Comparison of ENCODE assay signal across 8 cellular contexts in the genomic region with DNA sequence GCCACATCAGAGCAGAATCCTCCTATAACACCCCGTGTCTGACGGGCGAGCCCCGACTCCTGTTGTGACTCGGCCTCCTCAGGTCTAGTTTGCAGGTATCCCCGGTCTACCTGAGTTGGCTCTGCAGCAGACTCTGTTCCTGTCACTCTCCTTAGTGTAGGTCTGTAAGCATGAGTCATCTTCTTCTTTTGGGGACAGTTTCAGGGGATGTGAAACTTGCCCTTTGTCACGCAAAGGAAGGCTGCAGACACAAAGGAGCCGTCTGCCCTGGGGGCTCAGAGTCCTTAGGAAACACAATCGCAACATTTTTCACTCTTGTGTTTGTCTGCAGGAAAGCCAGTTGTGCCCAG.
DNase-seq lines count a peak whose midpoint lies in the region; ATAC-seq and TF ChIP-seq lines count a peak whose summit lies in the region.

No MANE protein-coding gene starts in this region.

- H3K9me3 Mint-ChIP-seq in activated T-cell treated with anti-CD3 and anti-CD28 coated beads, Interleukin-2, amount 50 U/mL, for 72 hours = no peaks in the 10 kb centered on the region

- in situ Hi-C loops in GM23248 (cut with MboI) = no loop called here

- intact Hi-C loops in psoas muscle (cut with DNase I) (no loop called here), aorta (cut with DNase I) (no loop called here)

- H3K36me3 ChIP-seq in psoas muscle (ENCODE audit: insufficient read depth in 1 of 2, low read depth in 1 of 2) (peaks cover 8 to 93% of the 10 kb centered on the region in 2 donors), aorta (ENCODE audit: control insufficient read depth in 1 of 2, insufficient read depth in 2 of 2, low read length in 1 of 2) (no peaks in the 10 kb centered on the region), GM23248 (ENCODE audit: low read depth) (peaks cover 91% of the 10 kb centered on the region)

- H3K27ac ChIP-seq in psoas muscle (peak overlapping the region; percentile 65), aorta (ENCODE audit: low read depth in 1 of 2, low read length in 2 of 2) (no peak overlapping the region), GM23248 (no peak overlapping the region; the same call in 1 of the 2 replicates)

- no peaks in the 10 kb centered on the region for H3K9me3 ChIP-seq in psoas muscle
- H3K9me3 ChIP-seq in aorta (ENCODE audit: control insufficient read depth, low read length) = no peaks in the 10 kb centered on the region
- H3K9me3 ChIP-seq in GM23248 (ENCODE audit: low read depth) = no peaks in the 10 kb centered on the region

- H3K4me3 ChIP-seq in psoas muscle = no peak overlapping the region
- H3K4me3 ChIP-seq in aorta (ENCODE audit: low read length in 2 of 2) = no peak overlapping the region
- H3K4me3 ChIP-seq in GM23248 = no peak overlapping the region

- H3K79me2 ChIP-seq in GM23248 (ENCODE audit: insufficient read depth) = peaks cover 100% of the 10 kb centered on the region

- H4K20me1 ChIP-seq in GM23248 (ENCODE audit: insufficient read depth) = peaks cover 26% of the 10 kb centered on the region

- no peak for TF ChIP-seq CTCF in psoas muscle (IDR thresholded peaks at IDR 0.05)

- ATAC-seq in GM21528 (IDR thresholded peaks at IDR 0.05; ENCODE audit: low FRiP score, unreplicated experiment) (peak; percentile 92), HG03571 (IDR thresholded peaks at IDR 0.05; ENCODE audit: unreplicated experiment) (peak; percentile 86), psoas muscle (peak in 3 of 4 donors; percentile 16 to 43 (median 22)), aorta (ENCODE audit: low FRiP score) (no peak)
- ATAC-seq in activated T-cell treated with anti-CD3 and anti-CD28 coated beads, Interleukin-2, amount 50 U/mL, for 72 hours (replicated peaks in 1 of 2) = peak; percentile 92

- no peaks in the 10 kb centered on the region for H3K27me3 Mint-ChIP-seq in activated T-cell treated with anti-CD3 and anti-CD28 coated beads, Interleukin-2, amount 50 U/mL, for 72 hours (ENCODE audit: low read depth)

- peak overlapping the region; percentile 73 for H3K27ac Mint-ChIP-seq in activated T-cell treated with anti-CD3 and anti-CD28 coated beads, Interleukin-2, amount 50 U/mL, for 72 hours

- no peak overlapping the region for H2AFZ ChIP-seq in GM23248

- H3K4me1 Mint-ChIP-seq in activated T-cell treated with anti-CD3 and anti-CD28 coated beads, Interleukin-2, amount 50 U/mL, for 72 hours (ENCODE audit: low read depth) = peaks cover 70% of the 10 kb centered on the region

- H3K4me1 ChIP-seq in psoas muscle (peaks cover 21% of the 10 kb centered on the region), aorta (ENCODE audit: control insufficient read depth in 1 of 2, insufficient read depth in 2 of 2, low read length in 2 of 2) (no peaks in the 10 kb centered on the region), GM23248 (ENCODE audit: insufficient read depth) (peaks cover 47% of the 10 kb centered on the region)

- peaks cover 17 to 20% of the 10 kb centered on the region in 2 donors for H3K36me3 Mint-ChIP-seq in activated T-cell treated with anti-CD3 and anti-CD28 coated beads, Interleukin-2, amount 50 U/mL, for 72 hours (ENCODE audit: insufficient read depth in 2 of 2)

- no peaks in the 10 kb centered on the region for H3K9me2 ChIP-seq in GM23248 (ENCODE audit: insufficient read depth)

- no peak overlapping the region for H3K4me2 ChIP-seq in GM23248 (ENCODE audit: unreplicated experiment)

- H3K27me3 ChIP-seq in psoas muscle (ENCODE audit: insufficient read depth in 3 of 3, low read length in 2 of 3) (no peaks in the 10 kb centered on the region), aorta (ENCODE audit: control insufficient read depth in 1 of 2, insufficient read depth in 2 of 2, low read length in 1 of 2) (no peaks in the 10 kb centered on the region), GM23248 (replicated peaks; ENCODE audit: insufficient read depth) (no peaks in the 10 kb centered on the region)

- H3F3A ChIP-seq in GM23248 (ENCODE audit: insufficient read depth) = peaks cover 90% of the 10 kb centered on the region

- no peak overlapping the region for H3K9ac ChIP-seq in GM23248

- 71 to 87% (median 76%) methylated on average over 9 of the region's 9 CpGs for WGBS in psoas muscle, 3 donors
- 70 to 73% methylated on average over 9 of the region's 9 CpGs for WGBS in aorta, 2 donors
- 83 to 87% methylated on average over 9 of the region's 9 CpGs for WGBS in GM23248 (ENCODE audit: low coverage in 1 of 2, low lambda C conversion rate in 2 of 2, missing lambda C conversion rate in 2 of 2), 2 experiments

- peak; percentile 77 for DNase-seq in GF-D8 (lab: John Stamatoyannopoulos, UW)
- peak; percentile 50 to 70 for DNase-seq in activated T-cell treated with anti-CD3 and anti-CD28 coated beads, Interleukin-2, amount 50 U/mL, for 72 hours
- no peak for DNase-seq in psoas muscle
- DNase-seq in aorta = no peak
- DNase-seq in GM23248 = no peak
- no peak for DNase-seq in NCI-H510A (lab: John Stamatoyannopoulos, UW)

- peak overlapping the region; percentile 66 to 81 for H3K4me3 Mint-ChIP-seq in activated T-cell treated with anti-CD3 and anti-CD28 coated beads, Interleukin-2, amount 50 U/mL, for 72 hours

Comparison
In these comparisons a context has a peak if more than half of its experiments do, and no peak if none do; other contexts are left out.
1. DNase-seq: peak in GF-D8 (single experiment) and activated T-cell treated with anti-CD3 and anti-CD28 coated beads, Interleukin-2, amount 50 U/mL, for 72 hours (2 of 2); none in psoas muscle (0 of 2), aorta (0 of 2), GM23248 (single experiment) and NCI-H510A (single experiment).